In the genomic region with DNA sequence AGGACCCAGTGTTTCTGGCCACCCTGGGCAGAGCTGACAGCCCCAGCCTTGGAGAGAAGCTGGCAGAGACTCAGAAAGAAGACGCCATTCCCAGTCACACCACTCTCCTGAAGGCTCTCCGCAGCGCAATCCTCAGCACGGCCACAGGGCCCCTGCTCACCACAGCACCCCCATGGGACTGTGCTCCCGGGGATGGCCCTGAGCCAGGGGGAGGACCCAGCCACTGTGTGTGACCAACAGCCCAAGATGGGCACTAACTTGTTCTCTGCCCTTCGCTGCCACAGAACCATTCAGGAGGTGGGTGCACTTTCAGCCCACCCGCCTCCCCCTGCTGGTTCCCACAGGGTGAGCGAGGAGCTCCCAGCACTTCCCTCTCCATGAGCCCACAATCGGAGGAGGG, we compare ENCODE assay signal across 12 cellular contexts. TPM values are rescaled to one million over a fixed set of nuclear protein-coding genes. Genes with fewer than 3 reads are reported as not detected.
DNase-seq lines count a peak whose midpoint lies in the region; ATAC-seq, FAIRE-seq and TF ChIP-seq lines count a peak whose summit lies in the region.
"Had no signal": no experiment of that assay in that cellular context is flagged by ENCODE, and none has a peak within 500 bp of the region (broad histone marks: within the 10 kb centered on the region; RNA-seq: fewer than 3 reads in every experiment).

No MANE protein-coding gene starts in this region.

- H3K9me1 ChIP-seq in K562 (ENCODE audit: control insufficient read depth, insufficient read depth, low read length) = peaks cover 3% of the 10 kb centered on the region

- no peaks in the 10 kb centered on the region for H3K79me2 ChIP-seq in K562 (ENCODE audit: control insufficient read depth, insufficient read depth, low read length)

- H3K27ac Mint-ChIP-seq in MCF 10A (ENCODE audit: low read depth, unreplicated experiment) (no peak overlapping the region), CD14-positive monocyte (no peak overlapping the region)
- H3K27ac Mint-ChIP-seq in activated CD4-positive, alpha-beta T cell treated with anti-CD3 and anti-CD28 coated beads for 36 hours = no peak overlapping the region
- H3K27ac Mint-ChIP-seq: stimulated activated memory B cell treated with anti-CD40 and anti-IgM and Interleukin-4, amounts not matched to agents 10 μg/mL and 1 μg/mL and 100 μg/mL, for 72 hours had no signal

- CTCF ChIA-PET in HEK293 (lab: Yijun Ruan, JAX) (interaction anchor here (0.9 to 1.6 kb wide), 2 partner anchors 17 to 25 kb away, joined by 3 to 4 read pairs; no protein-coding TSS in a partner anchor), K562 (lab: Yijun Ruan, JAX; ENCODE audit: low intra/inter-chr PET ratio) (no interaction called here), MCF 10A (lab: Yijun Ruan, JAX) (interaction anchor here (0.6 to 1.2 kb wide), 2 partner anchors 19 to 349 kb away, joined by 3 to 4 read pairs; no protein-coding TSS in a partner anchor)
- CTCF ChIA-PET in activated CD4-positive, alpha-beta T cell treated with anti-CD3 and anti-CD28 coated beads for 36 hours (lab: Charles Lee) = no interaction called here

- no peaks in the 10 kb centered on the region for H3K9me3 ChIP-seq in HEK293 (ENCODE audit: control insufficient read depth, insufficient read depth, low read depth, low read length)
- H3K9me3 ChIP-seq in K562 (replicated peaks; ENCODE audit: control insufficient read depth, insufficient read depth, low read depth, low read length) = no peaks in the 10 kb centered on the region

- H3K9ac ChIP-seq in K562 (ENCODE audit: insufficient read depth in 1 of 2, low read depth in 2 of 2, low read length in 2 of 2) = no peak overlapping the region; a peak in 1 of 4 replicates

- H3K36me3 Mint-ChIP-seq in MCF 10A (ENCODE audit: insufficient read depth, unreplicated experiment) = no peaks in the 10 kb centered on the region
- H3K36me3 Mint-ChIP-seq in CD14-positive monocyte = no peaks in the 10 kb centered on the region
- no peaks in the 10 kb centered on the region for H3K36me3 Mint-ChIP-seq in activated CD4-positive, alpha-beta T cell treated with anti-CD3 and anti-CD28 coated beads for 36 hours (ENCODE audit: low read depth)
- H3K36me3 Mint-ChIP-seq: stimulated activated memory B cell treated with anti-CD40 and anti-IgM and Interleukin-4, amounts not matched to agents 10 μg/mL and 1 μg/mL and 100 μg/mL, for 72 hours had no signal

- H4K20me1 ChIP-seq in K562 (replicated peaks; ENCODE audit: control insufficient read depth, insufficient read depth, low read length) = peaks cover 23% of the 10 kb centered on the region

- intact Hi-C loops in K562 (cut with micrococcal nuclease) = no loop called here
- intact Hi-C loops in MCF 10A (cut with micrococcal nuclease) = no loop called here
- intact Hi-C loops in CD14-positive monocyte (cut with micrococcal nuclease) = no loop called here
- intact Hi-C loops in activated CD4-positive, alpha-beta T cell treated with anti-CD3 and anti-CD28 coated beads for 36 hours (cut with DNase I, micrococcal nuclease) = no loop called here

- H3K27ac ChIP-seq in HEK293 (ENCODE audit: extremely low read depth, low read depth, low read length) (no peak overlapping the region), K562 (ENCODE audit: extremely low read depth, low read depth, low read length) (no peak overlapping the region)
- H3K27ac ChIP-seq: epithelial cell of prostate had no signal

- H3K4me3 ChIP-seq in HEK293 (ENCODE audit: low read depth, low read length) = no peak overlapping the region
- H3K4me3 ChIP-seq in K562 = no peak overlapping the region
- H3K4me3 ChIP-seq in kidney epithelial cell (ENCODE audit: low read depth, low read length) = no peak overlapping the region

- POLR2A ChIA-PET in HEK293 (lab: Yijun Ruan, JAX) (no interaction called here), K562 (lab: Yijun Ruan, JAX) (no interaction called here), MCF 10A (lab: Yijun Ruan, JAX) (interaction anchor here (1.2 kb wide), 1 partner anchor 57 kb away, joined by 4 read pairs; a partner anchor contains a TSS)
- POLR2A ChIA-PET in activated CD4-positive, alpha-beta T cell treated with anti-CD3 and anti-CD28 coated beads for 36 hours (lab: Charles Lee) = no interaction called here

- H3K4me1 ChIP-seq in HEK293 (ENCODE audit: control insufficient read depth, insufficient read depth, low read length) (peaks cover 4% of the 10 kb centered on the region), K562 (replicated peaks in 1 of 2; ENCODE audit: control insufficient read depth in 2 of 2, insufficient read depth in 2 of 2, low read length in 2 of 2) (peaks cover 0 to 34% of the 10 kb centered on the region in 2 experiments; a peak in 2 of 5 replicates)

- 37% methylated on average over 3 of the region's 9 CpGs for WGBS in K562 (ENCODE audit: insufficient coverage, low coverage, missing lambda C conversion rate)

- DNase-seq in A172 (ENCODE audit: low spot score) (peak; percentile 43), K562 (ENCODE audit: extremely low read depth in 1 of 4, low spot score in 3 of 4) (no peak), kidney epithelial cell (ENCODE audit: low read depth) (no peak), NCI-H2081 (lab: John Stamatoyannopoulos, UW) (no peak), MCF 10A (ENCODE audit: unreplicated experiment) (no peak), CD14-positive monocyte (ENCODE audit: low spot score) (no peak)
- DNase-seq in activated CD4-positive, alpha-beta T cell treated with anti-CD3 and anti-CD28 coated beads for 36 hours = no peak
- DNase-seq: amniotic stem cell, NCI-H69 had no signal

- no peaks in the 10 kb centered on the region for H3K9me3 Mint-ChIP-seq in MCF 10A (ENCODE audit: unreplicated experiment)
- H3K9me3 Mint-ChIP-seq in CD14-positive monocyte = no peaks in the 10 kb centered on the region
- no peaks in the 10 kb centered on the region for H3K9me3 Mint-ChIP-seq in activated CD4-positive, alpha-beta T cell treated with anti-CD3 and anti-CD28 coated beads for 36 hours (ENCODE audit: low read depth)
- H3K9me3 Mint-ChIP-seq: stimulated activated memory B cell treated with anti-CD40 and anti-IgM and Interleukin-4, amounts not matched to agents 10 μg/mL and 1 μg/mL and 100 μg/mL, for 72 hours had no signal

- no peak overlapping the region for H2AFZ ChIP-seq in K562 (ENCODE audit: low read depth, low read length)

- H3K4me3 Mint-ChIP-seq in MCF 10A (ENCODE audit: unreplicated experiment) (no peak overlapping the region), CD14-positive monocyte (no peak overlapping the region)
- no peak overlapping the region for H3K4me3 Mint-ChIP-seq in activated CD4-positive, alpha-beta T cell treated with anti-CD3 and anti-CD28 coated beads for 36 hours
- H3K4me3 Mint-ChIP-seq: stimulated activated memory B cell treated with anti-CD40 and anti-IgM and Interleukin-4, amounts not matched to agents 10 μg/mL and 1 μg/mL and 100 μg/mL, for 72 hours had no signal

- H3K4me1 Mint-ChIP-seq in MCF 10A (ENCODE audit: insufficient read depth, unreplicated experiment) (peaks cover 13% of the 10 kb centered on the region), CD14-positive monocyte (no peaks in the 10 kb centered on the region)
- peaks cover 7% of the 10 kb centered on the region for H3K4me1 Mint-ChIP-seq in activated CD4-positive, alpha-beta T cell treated with anti-CD3 and anti-CD28 coated beads for 36 hours

- BruUV-seq in K562 (replicated peaks; lab: Mats Ljungman, UMichigan) (no TSS peak), MCF 10A (replicated peaks; lab: Mats Ljungman, UMichigan) (no TSS peak)

- TF ChIP-seq RAD21 in K562 (CRISPR knock-in tag; conservative IDR thresholded peaks at IDR 0.05 in 1 of 2, IDR thresholded peaks at IDR 0.05 in 1 of 2) = no peak

- no peaks in the 10 kb centered on the region for H3K27me3 ChIP-seq in K562 (ENCODE audit: control insufficient read depth in 2 of 2, insufficient read depth in 2 of 2, low read length in 2 of 2)
- no peaks in the 10 kb centered on the region for H3K27me3 ChIP-seq in kidney epithelial cell (ENCODE audit: control insufficient read depth, insufficient read depth, low read length)

- TF ChIP-seq CTCF in HEK293 (tag by site-specific recombination; IDR thresholded peaks at IDR 0.05) (peak; percentile 53), K562 (IDR thresholded peaks at IDR 0.05 in 2 of 3, conservative IDR thresholded peaks at IDR 0.05 in 1 of 3; ENCODE audit: insufficient read depth in 2 of 3, low read depth in 1 of 3, low read length in 3 of 3) (no peak), kidney epithelial cell (IDR thresholded peaks at IDR 0.05; ENCODE audit: insufficient read depth, low read length, poor library complexity, severe bottlenecking) (peak; percentile 42), MCF 10A (IDR thresholded peaks at IDR 0.05; ENCODE audit: unreplicated experiment) (no peak), CD14-positive monocyte (IDR thresholded peaks at IDR 0.05) (no peak)

- no peak for FAIRE-seq in K562 (lab: Jason Lieb, UNC)

- H3K36me3 ChIP-seq in HEK293 (ENCODE audit: control insufficient read depth in 2 of 2, insufficient read depth in 1 of 2, low read length in 2 of 2) (no peaks in the 10 kb centered on the region), K562 (ENCODE audit: control insufficient read depth, insufficient read depth, low read length) (no peaks in the 10 kb centered on the region), kidney epithelial cell (ENCODE audit: control insufficient read depth, insufficient read depth, low read length) (no peaks in the 10 kb centered on the region)

- in situ Hi-C loops in K562 (cut with MboI) = no loop called here

- H3K27me3 Mint-ChIP-seq in MCF 10A (ENCODE audit: insufficient read depth, unreplicated experiment) (no peaks in the 10 kb centered on the region), CD14-positive monocyte (ENCODE audit: low read depth in 3 of 3) (peaks cover 2 to 9% (median 6%) of the 10 kb centered on the region in 3 donors)
- H3K27me3 Mint-ChIP-seq in activated CD4-positive, alpha-beta T cell treated with anti-CD3 and anti-CD28 coated beads for 36 hours = no peaks in the 10 kb centered on the region

- H3K4me2 ChIP-seq in K562 (ENCODE audit: insufficient read depth, low read length) = no peak overlapping the region

- no peak for TF ChIP-seq POLR2A in K562 (conservative IDR thresholded peaks at IDR 0.05)

- peak; percentile 27; the same call in 1 of the 3 replicates for ATAC-seq in K562
- no peak for ATAC-seq in activated CD4-positive, alpha-beta T cell treated with anti-CD3 and anti-CD28 coated beads for 36 hours
- ATAC-seq: stimulated activated memory B cell treated with anti-CD40 and anti-IgM and Interleukin-4, amounts not matched to agents 10 μg/mL and 1 μg/mL and 100 μg/mL, for 72 hours had no signal

- TF ChIP-seq EP300 in K562 (IDR thresholded peaks at IDR 0.05; ENCODE audit: low read length) = no peak

RNA-seq across cellular contexts. Expression of a gene that starts 57.1 kb away (rescaled TPM):
- 5.0 and 7.5 TPM in 2 replicates for total RNA-seq in A172 (2014; rRNA removed; shearing (Covaris generic))
- 51.2 and 83.1 TPM in 2 replicates for total RNA-seq in K562 (2011; cell fraction: chromatin; rRNA removed; ENCODE audit: low replicate concordance)
- 21.5 and 32.9 TPM in 2 replicates for total RNA-seq in K562 (2011; cell fraction: nucleolus; rRNA removed)
- 39.8 TPM in 2 replicates for total RNA-seq in K562 (2011; cell fraction: nucleoplasm; rRNA removed)
- total RNA-seq in K562 (2014; rRNA removed) = 15.9 and 20.2 TPM in 2 replicates
- total RNA-seq in K562 (2014; rRNA removed; fragmentation: Illumina TruSeq; extraction: Trizol) = 9.3 and 10.6 TPM in 2 replicates
- 10.1 and 12.9 TPM in 2 replicates for total RNA-seq in K562 (2015; rRNA removed; fragmentation: Illumina TruSeq; extraction: Trizol)
- total RNA-seq in K562 (2021) = 54.8 and 63.6 TPM in 2 replicates
- polyA plus RNA-seq in K562 (2011; rRNA removed) = 6.6 and 9.0 TPM in 2 replicates
- polyA plus RNA-seq in K562 (2011; cell fraction: cytosol; rRNA removed) = 6.1 and 11.8 TPM in 2 replicates
- 13.8 and 18.3 TPM in 2 replicates for polyA plus RNA-seq in K562 (2011; cell fraction: nucleus; rRNA removed)
- polyA plus RNA-seq in K562 (2012) = 38.8 and 55.9 TPM in 2 replicates
- 74.6 and 84.2 TPM in 2 replicates for polyA plus RNA-seq in K562 (2014; fragmentation: Illumina TruSeq; extraction: Trizol)
- 10 to 100 TPM in 1 of 2 experiments, 1 to 10 TPM in 1; 5.8 to 16.4 TPM for polyA plus RNA-seq in K562 (2014; fragmentation: Nextera tagmentation; extraction: Ambion mirVana)
- polyA plus RNA-seq in K562 (2014; rRNA removed) = 12.5 and 16.9 TPM in 2 replicates
- 37.8 and 42.2 TPM in 2 replicates for polyA minus RNA-seq in K562 (2011; rRNA and poly(A)+ RNA removed)
- polyA minus RNA-seq in K562 (2011; cell fraction: cytosol; rRNA and poly(A)+ RNA removed) = 22.9 and 44.6 TPM in 2 replicates
- polyA minus RNA-seq in K562 (2011; cell fraction: nucleus; rRNA and poly(A)+ RNA removed) = 16.3 and 31.9 TPM in 2 replicates
- 17.5 and 21.9 TPM in 2 replicates for total RNA-seq in kidney epithelial cell
- 70.4 and 87.7 TPM in 2 replicates for total RNA-seq in MCF 10A (2022)
- polyA plus RNA-seq in CD14-positive monocyte = 10 to 100 TPM in 1 of 2 donors, 1 to 10 TPM in 1; 7.7 to 14.7 TPM
- 10 to 100 TPM; 93.7 to 96.2 TPM for total RNA-seq in activated CD4-positive, alpha-beta T cell treated with anti-CD3 and anti-CD28 coated beads for 36 hours

RNA-seq across cellular contexts. Expression of a gene that starts 57.6 kb away (rescaled TPM):
- total RNA-seq in A172 (2014; rRNA removed; shearing (Covaris generic)) = 35.2 and 39.0 TPM in 2 replicates
- 14.4 and 25.8 TPM in 2 replicates for total RNA-seq in K562 (2011; cell fraction: chromatin; rRNA removed; ENCODE audit: low replicate concordance)
- total RNA-seq in K562 (2011; cell fraction: nucleolus; rRNA removed) = 7.0 and 11.2 TPM in 2 replicates
- total RNA-seq in K562 (2011; cell fraction: nucleoplasm; rRNA removed) = 14.6 and 22.7 TPM in 2 replicates
- total RNA-seq in K562 (2014; rRNA removed) (24.4 and 26.5 TPM in 2 replicates), K562 (2014; rRNA removed; fragmentation: Illumina TruSeq; extraction: Trizol) (35.2 and 43.2 TPM in 2 replicates), K562 (2015; rRNA removed; fragmentation: Illumina TruSeq; extraction: Trizol) (33.5 and 35.9 TPM in 2 replicates), K562 (2021) (32.4 and 36.6 TPM in 2 replicates), kidney epithelial cell (47.2 and 54.7 TPM in 2 replicates), MCF 10A (2022) (43.9 and 50.6 TPM in 2 replicates)
- polyA plus RNA-seq in K562 (2011; rRNA removed) (21.2 and 24.6 TPM in 2 replicates), K562 (2014; fragmentation: Illumina TruSeq; extraction: Trizol) (29.2 and 33.5 TPM in 2 replicates), K562 (2014; fragmentation: Nextera tagmentation; extraction: Ambion mirVana) (10 to 100 TPM in 1 of 2 experiments, 1 to 10 TPM in 1; 8.5 to 11.5 TPM), K562 (2014; rRNA removed) (23.7 and 24.1 TPM in 2 replicates), CD14-positive monocyte (10 to 100 TPM; 38.7 to 39.5 TPM)
- 14.1 and 17.8 TPM in 2 replicates for polyA plus RNA-seq in K562 (2011; cell fraction: cytosol; rRNA removed)
- polyA plus RNA-seq in K562 (2011; cell fraction: nucleus; rRNA removed) = 15.3 and 18.5 TPM in 2 replicates
- 21.7 and 21.9 TPM in 2 replicates for polyA plus RNA-seq in K562 (2012)
- 33.3 and 39.5 TPM in 2 replicates for polyA minus RNA-seq in K562 (2011; rRNA and poly(A)+ RNA removed)
- 26.9 and 27.8 TPM in 2 replicates for polyA minus RNA-seq in K562 (2011; cell fraction: cytosol; rRNA and poly(A)+ RNA removed)
- polyA minus RNA-seq in K562 (2011; cell fraction: nucleus; rRNA and poly(A)+ RNA removed) = 10.8 and 21.7 TPM in 2 replicates
- total RNA-seq in activated CD4-positive, alpha-beta T cell treated with anti-CD3 and anti-CD28 coated beads for 36 hours = 10 to 100 TPM; 51.5 to 62.3 TPM

Comparison
In these comparisons a context has a peak if more than half of its experiments do, and no peak if none do; other contexts are left out.
1. CTCF ChIP-seq: peak in HEK293 (single experiment) and kidney epithelial cell (single experiment); none in K562 (0 of 3), MCF 10A (single experiment) and CD14-positive monocyte (single experiment).
2. CTCF ChIA-PET loops: an anchor here in HEK293 (0.9 to 1.6 kb wide) and MCF 10A (0.6 to 1.2 kb wide); none called in K562 and activated CD4-positive, alpha-beta T cell treated with anti-CD3 and anti-CD28 coated beads for 36 hours.